In genomic region chr22:43013355-43014061, GRCh38 we compare ENCODE assay signal across 1 cellular context.
TF ChIP-seq lines count a peak whose summit lies in the region.

No MANE protein-coding gene starts in this region.

TF ChIP-seq in HepG2, 621 proteins besides CTCF, POLR2A, EP300 and RAD21:
- TF ChIP-seq POGK (CRISPR knock-in tag; conservative IDR thresholded peaks at IDR 0.05) (0 out of 2 replicates have a peak, but pooled peaks have one; percentile 48), ZNF790 (CRISPR knock-in tag; IDR thresholded peaks at IDR 0.05; ENCODE audit: borderline replicate concordance) (0 out of 2 replicates have a peak, but pooled peaks have one; percentile 22), NR2F6 (IDR thresholded peaks at IDR 0.05) (no peak), NR2F6 (CRISPR knock-in tag; IDR thresholded peaks at IDR 0.05) (no peak), SRSF1 (optimal IDR thresholded peaks at IDR 0.05; ENCODE audit: low read depth, low read length) (no peak), ZNF570 (CRISPR knock-in tag; IDR thresholded peaks at IDR 0.05; ENCODE audit: borderline replicate concordance) (no peak), CAMTA2 (CRISPR knock-in tag; IDR thresholded peaks at IDR 0.05; ENCODE audit: borderline replicate concordance) (no peak), UBTF (CRISPR knock-in tag; IDR thresholded peaks at IDR 0.05) (peak; percentile 25; the same call in 1 of the 2 replicates), ZNF766 (CRISPR knock-in tag; IDR thresholded peaks at IDR 0.05; ENCODE audit: borderline replicate concordance) (no peak), ZBTB8A (CRISPR knock-in tag; IDR thresholded peaks at IDR 0.05; ENCODE audit: borderline replicate concordance, low read depth) (no peak), ZNF597 (CRISPR knock-in tag; IDR thresholded peaks at IDR 0.05) (no peak), ZC3H13 (CRISPR knock-in tag; IDR thresholded peaks at IDR 0.05) (no peak), ZNF501 (CRISPR knock-in tag; IDR thresholded peaks at IDR 0.05) (0 out of 2 replicates have a peak, but pooled peaks have one; percentile 28), ZNF800 (CRISPR knock-in tag; IDR thresholded peaks at IDR 0.05) (0 out of 2 replicates have a peak, but pooled peaks have one; percentile 23), MEIS1 (CRISPR knock-in tag; IDR thresholded peaks at IDR 0.05; ENCODE audit: borderline replicate concordance) (no peak), ZFP36L2 (CRISPR knock-in tag; IDR thresholded peaks at IDR 0.05) (no peak), PHF8 (CRISPR knock-in tag; IDR thresholded peaks at IDR 0.05) (0 out of 2 replicates have a peak, but pooled peaks have one; percentile 19), YEATS2 (CRISPR knock-in tag; IDR thresholded peaks at IDR 0.05; ENCODE audit: borderline replicate concordance) (0 out of 2 replicates have a peak, but pooled peaks have one; percentile 28)
